In the genomic region with DNA sequence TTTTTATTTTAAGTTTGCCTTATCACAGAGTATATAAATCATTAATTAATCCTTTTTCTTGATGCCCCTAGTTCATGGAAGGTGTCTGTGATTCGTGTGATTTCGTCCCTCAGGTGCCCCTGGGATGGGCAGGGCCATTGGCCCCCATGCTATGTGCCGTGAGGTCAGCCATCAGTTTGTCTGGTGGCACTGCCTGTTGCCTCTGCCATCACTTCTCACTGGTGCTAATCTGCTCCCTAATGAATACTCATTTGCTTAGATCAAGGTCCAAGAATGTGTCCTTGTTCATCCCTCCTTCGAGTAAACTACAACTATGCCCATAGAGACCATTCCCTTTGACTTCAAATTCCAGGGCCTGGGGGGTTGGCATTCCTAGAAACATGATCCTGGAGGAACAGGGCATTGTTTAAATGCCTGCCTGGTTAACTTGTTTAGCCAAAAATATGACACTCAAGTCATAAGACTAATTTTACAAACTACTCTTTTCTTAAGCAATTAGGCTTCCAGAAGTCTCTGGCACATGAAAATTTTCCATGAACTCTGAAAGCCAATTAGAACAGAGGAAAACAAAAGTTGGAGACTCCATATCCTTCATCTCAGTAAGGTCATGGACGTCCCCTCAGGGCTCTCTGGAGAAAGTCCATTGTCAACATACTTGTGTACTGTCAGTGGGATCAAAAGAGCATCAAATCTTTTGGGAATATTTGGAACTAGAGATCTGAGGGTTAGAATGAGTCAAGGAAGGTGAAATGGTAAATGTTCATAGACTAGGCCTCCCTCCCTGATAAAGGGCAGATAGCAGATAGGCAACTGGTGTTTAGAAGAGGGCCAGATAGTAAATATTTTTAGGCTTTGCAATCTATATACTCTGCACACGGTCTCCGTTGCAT, we compare ENCODE assay signal across 17 cellular contexts.
DNase-seq lines count a peak whose midpoint lies in the region; ATAC-seq, FAIRE-seq and TF ChIP-seq lines count a peak whose summit lies in the region.
"Had no signal": no experiment of that assay in that cellular context is flagged by ENCODE, and none has a peak within 500 bp of the region (broad histone marks: within the 10 kb centered on the region; RNA-seq: fewer than 3 reads in every experiment).

No MANE protein-coding gene starts in this region.

- H3K27me3 ChIP-seq in H1 (replicated peaks in 1 of 4; ENCODE audit: control insufficient read depth in 3 of 4, extremely low read depth in 1 of 4, insufficient read depth in 3 of 4, low read length in 3 of 4) (no peaks in the 10 kb centered on the region), HepG2 (ENCODE audit: control insufficient read depth in 1 of 2, insufficient read depth in 2 of 2, low read length in 2 of 2) (no peaks in the 10 kb centered on the region; a peak in 1 of 5 replicates), tibial nerve (no peaks in the 10 kb centered on the region)
- H3K27me3 ChIP-seq: esophagus squamous epithelium had no signal

- H3K27ac ChIP-seq in H1 (ENCODE audit: low read depth, low read length) (no peak overlapping the region), HepG2 (ENCODE audit: extremely low read length, insufficient read depth, low read length) (peak overlapping the region; percentile 52), tibial nerve (peak overlapping the region in 1 of 4 donors; percentile 68)

- no peaks in the 10 kb centered on the region for H3K79me1 ChIP-seq in H1 (ENCODE audit: low read depth, low read length)

- no peaks in the 10 kb centered on the region for H3K79me2 ChIP-seq in H1 (ENCODE audit: control insufficient read depth in 1 of 2, insufficient read depth in 2 of 2, low read length in 2 of 2)
- H3K79me2 ChIP-seq in HepG2 (ENCODE audit: insufficient read depth, low read length), result no peaks in the 10 kb centered on the region

- no peak overlapping the region for H4K91ac ChIP-seq in H1 (replicated peaks; ENCODE audit: insufficient read length, low read length)

- peak; percentile 17 for DNase-seq in HS-27A (ENCODE audit: low read depth)
- no peak for DNase-seq in H1 (ENCODE audit: low read depth in 1 of 2, low spot score in 2 of 2)
- peak; percentile 86 for DNase-seq in HepG2 (ENCODE audit: low spot score)
- DNase-seq in tibial nerve (ENCODE audit: low spot score in 2 of 2), result peak in 1 of 2 donors; percentile 47
- DNase-seq in stimulated activated CD4-positive, alpha-beta T cell treated with anti-CD3 and anti-CD28 coated beads, Interleukin-2, amount 100 ng/mL, for 48 hours, result no peak
- no peak for DNase-seq in stimulated activated CD4-positive, alpha-beta T cell treated with anti-CD3 and anti-CD28 coated beads, Interleukin-15, amount 100 ng/mL, for 24 hours
- DNase-seq: activated CD8-positive, alpha-beta T cell treated with anti-CD3 and anti-CD28 coated beads, Interleukin-2, amount 10 ng/mL, durations not matched to agents 7 days and 5 days; activated T-cell treated with anti-CD3 and anti-CD28 coated beads, Interleukin-2, amount 50 U/mL, for 72 hours; Calu3; effector memory CD4-positive, alpha-beta T cell; esophagus squamous epithelium; NCI-H1105; NCI-H526 treated with DMSO at 0.1 percent for 48 hours; stimulated activated naive CD8-positive, alpha-beta T cell treated with anti-CD3 and anti-CD28 coated beads, Interleukin-15, Interleukin-2, amounts not matched to agents 100 U/mL and 50 U/mL, for 24 hours; T-helper 2 cell had no signal

- TF ChIP-seq POLR2A in H1 (IDR thresholded peaks at IDR 0.05; ENCODE audit: control extremely low read depth in 1 of 2, low read depth in 2 of 2, low read length in 2 of 2) (no peak), HepG2 (IDR thresholded peaks at IDR 0.05; ENCODE audit: insufficient read depth in 1 of 2, low read depth in 2 of 2, low read length in 2 of 2) (no peak), tibial nerve (IDR thresholded peaks at IDR 0.05) (no peak)

- no peaks in the 10 kb centered on the region for H3K23me2 ChIP-seq in H1 (ENCODE audit: low read depth, low read length)

- H3K14ac ChIP-seq in H1 (ENCODE audit: insufficient read length), result no peak overlapping the region

- WGBS in H1 (ENCODE audit: extremely low coverage in 1 of 2, insufficient coverage in 1 of 2, insufficient read length in 1 of 2, insufficient replicate concordance in 2 of 2, low coverage in 1 of 2, low lambda C conversion rate in 2 of 2, missing lambda C conversion rate in 1 of 2), 2 experiments, result 87% methylated on average over 5 of the region's 7 CpGs; no CpG with 5 or more reads in 1 of the 2 experiments
- WGBS in HepG2 (ENCODE audit: low lambda C conversion rate), result 31% methylated on average over 7 of the region's 7 CpGs
- 64 to 72% methylated on average over 7 of the region's 7 CpGs for WGBS in tibial nerve, 2 donors

- intact Hi-C loops in HepG2 (cut with micrococcal nuclease; ENCODE audit: unreplicated experiment), result no loop called here

- H2BK120ac ChIP-seq in H1 (replicated peaks; ENCODE audit: low read depth, low read length), result no peak overlapping the region

- no peak overlapping the region for H3K18ac ChIP-seq in H1 (ENCODE audit: extremely low read depth, low read length)

- H2AFZ ChIP-seq in H1 (ENCODE audit: low read length) (0 out of 2 replicates have a peak overlapping the region, but pooled peaks have one; percentile 2), HepG2 (ENCODE audit: low read length) (no peak overlapping the region)

- TF ChIP-seq EP300 in H1 (IDR thresholded peaks at IDR 0.05; ENCODE audit: borderline replicate concordance in 1 of 2, low read depth in 2 of 2, low read length in 2 of 2), result no peak
- TF ChIP-seq EP300 in HepG2 (IDR thresholded peaks at IDR 0.05; ENCODE audit: low read depth in 2 of 2, low read length in 2 of 2), result peak in 1 of 2 experiments; percentile 96; a peak in 2 of 4 replicates
- TF ChIP-seq EP300 in HepG2 (CRISPR knock-in tag; IDR thresholded peaks at IDR 0.05; ENCODE audit: borderline replicate concordance), result peak; percentile 78; the same call in 1 of the 2 replicates
- TF ChIP-seq EP300 in tibial nerve (IDR thresholded peaks at IDR 0.05), result peak; percentile 15 to 51

- POLR2A ChIA-PET in H1 (lab: Charles Lee; ENCODE audit: partially characterized antibody) (no interaction called here), HepG2 (lab: Yijun Ruan, JAX) (interaction anchor here (0.6 kb wide), 1 partner anchor 21 kb away, joined by 3 read pairs; no protein-coding TSS in a partner anchor)

- H3K23ac ChIP-seq in H1 (ENCODE audit: insufficient read length), result no peak overlapping the region

- no peak for TF ChIP-seq RAD21 in H1 (IDR thresholded peaks at IDR 0.05 in 1 of 2, conservative IDR thresholded peaks at IDR 0.05 in 1 of 2; ENCODE audit: low read depth in 2 of 2, low read length in 2 of 2)
- TF ChIP-seq RAD21 in HepG2 (CRISPR knock-in tag; IDR thresholded peaks at IDR 0.05), result no peak

- H3K4me3 ChIP-seq in H1 (ENCODE audit: extremely low read depth in 1 of 4, insufficient read depth in 2 of 4, low read depth in 3 of 4, low read length in 4 of 4), result no peak overlapping the region
- no peak overlapping the region for H3K4me3 ChIP-seq in HepG2 (replicated peaks in 1 of 3; ENCODE audit: insufficient read depth in 1 of 3, low read depth in 2 of 3, low read length in 3 of 3)
- no peak overlapping the region for H3K4me3 ChIP-seq in tibial nerve
- H3K4me3 ChIP-seq: esophagus squamous epithelium had no signal

- no TSS peak for BruUV-seq in HepG2 (replicated peaks; lab: Mats Ljungman, UMichigan)

- no peak overlapping the region for H4K8ac ChIP-seq in H1 (ENCODE audit: extremely low read depth, insufficient read depth, low read length)

- H3K4ac ChIP-seq in H1 (replicated peaks; ENCODE audit: insufficient read length, low read depth, low read length), result no peak overlapping the region

- no peak overlapping the region for H2BK12ac ChIP-seq in H1 (ENCODE audit: low read depth, low read length)

- no peak overlapping the region for H3K4me2 ChIP-seq in H1 (ENCODE audit: insufficient read depth in 1 of 2, low read depth in 2 of 2, low read length in 2 of 2)
- no peak overlapping the region; the same call in 1 of the 2 replicates for H3K4me2 ChIP-seq in HepG2 (ENCODE audit: low read depth, low read length)

- H3K4me1 ChIP-seq in H1 (replicated peaks in 1 of 4; ENCODE audit: control insufficient read depth in 3 of 4, insufficient read depth in 4 of 4, low read length in 3 of 4) (peaks cover 0 to 3% (median 0%) of the 10 kb centered on the region in 4 experiments; a peak in 2 of 7 replicates), HepG2 (ENCODE audit: insufficient read depth, low read length) (peaks cover 69% of the 10 kb centered on the region), tibial nerve (peaks cover 0 to 13% (median 0%) of the 10 kb centered on the region in 4 donors)

- TF ChIP-seq CTCF in H1 (IDR thresholded peaks at IDR 0.05; ENCODE audit: control extremely low read depth in 1 of 3, insufficient read depth in 1 of 3, low read depth in 1 of 3, low read length in 3 of 3) (no peak), HepG2 (CRISPR knock-in tag; IDR thresholded peaks at IDR 0.05) (no peak), tibial nerve (IDR thresholded peaks at IDR 0.05) (no peak)

- FAIRE-seq in H1 (lab: Jason Lieb, UNC), result no peak
- peak; percentile 66 for FAIRE-seq in HepG2 (lab: Jason Lieb, UNC)
- FAIRE-seq: urothelium cell line had no signal

- H4K20me1 ChIP-seq in H1 (replicated peaks in 1 of 2; ENCODE audit: control insufficient read depth in 1 of 2, insufficient read depth in 2 of 2, low read length in 2 of 2), result no peaks in the 10 kb centered on the region
- no peaks in the 10 kb centered on the region for H4K20me1 ChIP-seq in HepG2 (ENCODE audit: insufficient read depth, low read length)

- H3K36me3 ChIP-seq in H1 (ENCODE audit: control insufficient read depth in 2 of 4, insufficient read depth in 4 of 4, low read length in 3 of 4) (no peaks in the 10 kb centered on the region), HepG2 (replicated peaks in 1 of 2; ENCODE audit: control insufficient read depth in 1 of 2, insufficient read depth in 2 of 2, low read length in 2 of 2) (no peaks in the 10 kb centered on the region), tibial nerve (no peaks in the 10 kb centered on the region)
- H3K36me3 ChIP-seq: esophagus squamous epithelium had no signal

- H2BK15ac ChIP-seq in H1 (ENCODE audit: low read length), result no peak overlapping the region

- no peak overlapping the region for H3K9ac ChIP-seq in H1 (replicated peaks in 1 of 4; ENCODE audit: extremely low read depth in 1 of 4, low read depth in 3 of 4, low read length in 3 of 4)
- H3K9ac ChIP-seq in HepG2 (ENCODE audit: insufficient read depth, low read depth, low read length), result no peak overlapping the region

- no peak overlapping the region for H4K5ac ChIP-seq in H1 (ENCODE audit: insufficient read length, low read depth, low read length)

- in situ Hi-C loops in HepG2 (cut with HindIII; ENCODE audit: extremely low pct_ligation_motif_present, low pct_unique_long_range_greater_than_20kb), result no loop called here

- H2BK5ac ChIP-seq in H1 (ENCODE audit: low read depth, low read length), result no peak overlapping the region

- CTCF ChIA-PET in H1 (lab: Charles Lee; ENCODE audit: partially characterized antibody) (interaction anchor here (0.8 kb wide), 1 partner anchor 549 kb away, joined by 3 read pairs; no protein-coding TSS in a partner anchor), HepG2 (lab: Yijun Ruan, JAX; ENCODE audit: low intra/inter-chr PET ratio, low total read pairs) (no interaction called here)

- H3K9me3 ChIP-seq in H1 (ENCODE audit: insufficient read depth in 2 of 2, low read depth in 1 of 2, low read length in 1 of 2), result peaks cover 5 to 13% of the 10 kb centered on the region in 2 experiments; a peak in 2 of 4 replicates
- no peaks in the 10 kb centered on the region for H3K9me3 ChIP-seq in HepG2 (ENCODE audit: low read length)
- no peaks in the 10 kb centered on the region for H3K9me3 ChIP-seq in tibial nerve
- H3K9me3 ChIP-seq: esophagus squamous epithelium had no signal

- H2AK5ac ChIP-seq in H1 (ENCODE audit: low read depth, low read length), result no peak overlapping the region

- ATAC-seq in HepG2 (peak; percentile 84), GM19395 (IDR thresholded peaks at IDR 0.05; ENCODE audit: unreplicated experiment) (no peak)
- ATAC-seq: activated CD8-positive, alpha-beta T cell treated with anti-CD3 and anti-CD28 coated beads, Interleukin-2, amount 10 ng/mL, durations not matched to agents 7 days and 5 days; activated T-cell treated with anti-CD3 and anti-CD28 coated beads, Interleukin-2, amount 50 U/mL, for 72 hours; stimulated activated naive CD8-positive, alpha-beta T cell treated with anti-CD3 and anti-CD28 coated beads, Interleukin-15, Interleukin-2, amounts not matched to agents 100 U/mL and 50 U/mL, for 24 hours had no signal

- no peak overlapping the region for H2BK20ac ChIP-seq in H1 (ENCODE audit: low read length)

- no peak overlapping the region for H3K56ac ChIP-seq in H1 (replicated peaks; ENCODE audit: insufficient read length, low read depth, low read length)

Comparison
In these comparisons a context has a peak if more than half of its experiments do, and no peak if none do; other contexts are left out.
1. DNase-seq: peak in HS-27A (single experiment) and HepG2 (single experiment); none in H1 (0 of 2), stimulated activated CD4-positive, alpha-beta T cell treated with anti-CD3 and anti-CD28 coated beads, Interleukin-2, amount 100 ng/mL, for 48 hours (0 of 2) and stimulated activated CD4-positive, alpha-beta T cell treated with anti-CD3 and anti-CD28 coated beads, Interleukin-15, amount 100 ng/mL, for 24 hours (single experiment).